In genomic region chr4:47535567-47536147, GRCh38 we compare ENCODE assay signal across 1 cellular context.
TF ChIP-seq lines count a peak whose summit lies in the region.

No MANE protein-coding gene starts in this region.

TF ChIP-seq in SK-N-SH treated with all-trans-retinoic acid at 6 μM for 48 hours, 23 proteins besides CTCF, POLR2A, EP300 and RAD21 (continued from another document):
- no peak for TF ChIP-seq POU6F1 (CRISPR knock-in tag; IDR thresholded peaks at IDR 0.05; ENCODE audit: borderline replicate concordance, low read depth)
- TF ChIP-seq ARNTL (CRISPR knock-in tag; IDR thresholded peaks at IDR 0.05; ENCODE audit: borderline replicate concordance, low read depth), result no peak
- TF ChIP-seq TSHZ2 (CRISPR knock-in tag; IDR thresholded peaks at IDR 0.05), result peak; percentile 71
- TF ChIP-seq CSRNP3 (CRISPR knock-in tag; IDR thresholded peaks at IDR 0.05), result no peak
- TF ChIP-seq CREB5 (CRISPR knock-in tag; IDR thresholded peaks at IDR 0.05; ENCODE audit: low read depth), result 0 out of 2 replicates have a peak, but pooled peaks have one; percentile 37
- no peak for TF ChIP-seq PPARA (CRISPR knock-in tag; IDR thresholded peaks at IDR 0.05; ENCODE audit: borderline replicate concordance)
- TF ChIP-seq ZFP3 (CRISPR knock-in tag; IDR thresholded peaks at IDR 0.05), result no peak
- TF ChIP-seq BACH2 (CRISPR knock-in tag; IDR thresholded peaks at IDR 0.05; ENCODE audit: borderline replicate concordance), result no peak
